ENCODE assay signal across 1 cellular context in genomic region chr6:88985901-88986300, GRCh38.
TF ChIP-seq lines count a peak whose summit lies in the region.

No MANE protein-coding gene starts in this region.

TF ChIP-seq in HepG2, 621 proteins besides CTCF, POLR2A, EP300 and RAD21 (continued from another document and continues in another):
- TF ChIP-seq, protein P1, sequence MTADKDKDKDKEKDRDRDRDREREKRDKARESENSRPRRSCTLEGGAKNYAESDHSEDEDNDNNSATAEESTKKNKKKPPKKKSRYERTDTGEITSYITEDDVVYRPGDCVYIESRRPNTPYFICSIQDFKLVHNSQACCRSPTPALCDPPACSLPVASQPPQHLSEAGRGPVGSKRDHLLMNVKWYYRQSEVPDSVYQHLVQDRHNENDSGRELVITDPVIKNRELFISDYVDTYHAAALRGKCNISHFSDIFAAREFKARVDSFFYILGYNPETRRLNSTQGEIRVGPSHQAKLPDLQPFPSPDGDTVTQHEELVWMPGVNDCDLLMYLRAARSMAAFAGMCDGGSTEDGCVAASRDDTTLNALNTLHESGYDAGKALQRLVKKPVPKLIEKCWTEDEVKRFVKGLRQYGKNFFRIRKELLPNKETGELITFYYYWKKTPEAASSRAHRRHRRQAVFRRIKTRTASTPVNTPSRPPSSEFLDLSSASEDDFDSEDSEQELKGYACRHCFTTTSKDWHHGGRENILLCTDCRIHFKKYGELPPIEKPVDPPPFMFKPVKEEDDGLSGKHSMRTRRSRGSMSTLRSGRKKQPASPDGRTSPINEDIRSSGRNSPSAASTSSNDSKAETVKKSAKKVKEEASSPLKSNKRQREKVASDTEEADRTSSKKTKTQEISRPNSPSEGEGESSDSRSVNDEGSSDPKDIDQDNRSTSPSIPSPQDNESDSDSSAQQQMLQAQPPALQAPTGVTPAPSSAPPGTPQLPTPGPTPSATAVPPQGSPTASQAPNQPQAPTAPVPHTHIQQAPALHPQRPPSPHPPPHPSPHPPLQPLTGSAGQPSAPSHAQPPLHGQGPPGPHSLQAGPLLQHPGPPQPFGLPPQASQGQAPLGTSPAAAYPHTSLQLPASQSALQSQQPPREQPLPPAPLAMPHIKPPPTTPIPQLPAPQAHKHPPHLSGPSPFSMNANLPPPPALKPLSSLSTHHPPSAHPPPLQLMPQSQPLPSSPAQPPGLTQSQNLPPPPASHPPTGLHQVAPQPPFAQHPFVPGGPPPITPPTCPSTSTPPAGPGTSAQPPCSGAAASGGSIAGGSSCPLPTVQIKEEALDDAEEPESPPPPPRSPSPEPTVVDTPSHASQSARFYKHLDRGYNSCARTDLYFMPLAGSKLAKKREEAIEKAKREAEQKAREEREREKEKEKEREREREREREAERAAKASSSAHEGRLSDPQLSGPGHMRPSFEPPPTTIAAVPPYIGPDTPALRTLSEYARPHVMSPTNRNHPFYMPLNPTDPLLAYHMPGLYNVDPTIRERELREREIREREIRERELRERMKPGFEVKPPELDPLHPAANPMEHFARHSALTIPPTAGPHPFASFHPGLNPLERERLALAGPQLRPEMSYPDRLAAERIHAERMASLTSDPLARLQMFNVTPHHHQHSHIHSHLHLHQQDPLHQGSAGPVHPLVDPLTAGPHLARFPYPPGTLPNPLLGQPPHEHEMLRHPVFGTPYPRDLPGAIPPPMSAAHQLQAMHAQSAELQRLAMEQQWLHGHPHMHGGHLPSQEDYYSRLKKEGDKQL (CRISPR knock-in tag; IDR thresholded peaks at IDR 0.05; ENCODE audit: low read depth) = peak; percentile 49; the same call in 1 of the 2 replicates
- TF ChIP-seq ZNF468 (CRISPR knock-in tag; IDR thresholded peaks at IDR 0.05) (no peak), AHR (CRISPR knock-in tag; IDR thresholded peaks at IDR 0.05) (no peak), ZFP90 (CRISPR knock-in tag; IDR thresholded peaks at IDR 0.05; ENCODE audit: borderline replicate concordance) (no peak), FOSL1 (CRISPR knock-in tag; IDR thresholded peaks at IDR 0.05; ENCODE audit: borderline replicate concordance) (peak; percentile 93), ZFP36L1 (CRISPR knock-in tag; IDR thresholded peaks at IDR 0.05) (peak; percentile 40; the same call in 1 of the 2 replicates), SALL2 (CRISPR knock-in tag; IDR thresholded peaks at IDR 0.05) (no peak), SOX5 (CRISPR knock-in tag; IDR thresholded peaks at IDR 0.05; ENCODE audit: borderline replicate concordance) (peak; percentile 95), ZNF607 (CRISPR knock-in tag; IDR thresholded peaks at IDR 0.05; ENCODE audit: borderline replicate concordance) (no peak), NR2F6 (IDR thresholded peaks at IDR 0.05) (peak; percentile 57), NR2F6 (CRISPR knock-in tag; IDR thresholded peaks at IDR 0.05) (peak; percentile 25; the same call in 1 of the 2 replicates), MIER3 (CRISPR knock-in tag; IDR thresholded peaks at IDR 0.05; ENCODE audit: borderline replicate concordance) (peak; percentile 77; the same call in 1 of the 2 replicates), FOXP1 (IDR thresholded peaks at IDR 0.05) (peak; percentile 67), FOXP1 (CRISPR knock-in tag; IDR thresholded peaks at IDR 0.05) (peak; percentile 95), SMAD1 (CRISPR knock-in tag; IDR thresholded peaks at IDR 0.05; ENCODE audit: borderline replicate concordance, low read depth) (no peak), KLF13 (CRISPR knock-in tag; IDR thresholded peaks at IDR 0.05) (no peak), HNF4G (IDR thresholded peaks at IDR 0.05; ENCODE audit: borderline replicate concordance, low read depth, low read length) (peak; percentile 70; the same call in 1 of the 2 replicates), HNF4G (CRISPR knock-in tag; IDR thresholded peaks at IDR 0.05; ENCODE audit: borderline replicate concordance, low read depth) (no peak), YY1 (IDR thresholded peaks at IDR 0.05; ENCODE audit: insufficient read depth, insufficient replicate concordance, low read depth, low read length) (no peak), ZNF558 (CRISPR knock-in tag; IDR thresholded peaks at IDR 0.05; ENCODE audit: borderline replicate concordance) (no peak), MED13 (CRISPR knock-in tag; IDR thresholded peaks at IDR 0.05) (no peak), MLXIP (CRISPR knock-in tag; IDR thresholded peaks at IDR 0.05; ENCODE audit: borderline replicate concordance) (no peak), SUZ12 (IDR thresholded peaks at IDR 0.05; ENCODE audit: low read depth, low read length) (no peak), LRRFIP1 (CRISPR knock-in tag; conservative IDR thresholded peaks at IDR 0.05) (no peak), TCF7 (IDR thresholded peaks at IDR 0.05; ENCODE audit: low read depth) (peak; percentile 79), KMT2B (CRISPR knock-in tag; IDR thresholded peaks at IDR 0.05) (no peak), BCL6 (CRISPR knock-in tag; IDR thresholded peaks at IDR 0.05) (peak; percentile 51; the same call in 1 of the 2 replicates), HMG20A (CRISPR knock-in tag; IDR thresholded peaks at IDR 0.05; ENCODE audit: borderline replicate concordance) (peak; percentile 83; the same call in 1 of the 2 replicates), DR1 (CRISPR knock-in tag; IDR thresholded peaks at IDR 0.05) (no peak), ZC3H13 (CRISPR knock-in tag; IDR thresholded peaks at IDR 0.05) (0 out of 2 replicates have a peak, but pooled peaks have one; percentile 25), SRSF1 (optimal IDR thresholded peaks at IDR 0.05; ENCODE audit: low read depth, low read length) (no peak), MTERF4 (CRISPR knock-in tag; IDR thresholded peaks at IDR 0.05) (no peak), SIN3A (IDR thresholded peaks at IDR 0.05; ENCODE audit: borderline replicate concordance, low read depth, low read length) (no peak), JUN (CRISPR knock-in tag; IDR thresholded peaks at IDR 0.05) (peak; percentile 94), ZSCAN20 (CRISPR knock-in tag; IDR thresholded peaks at IDR 0.05; ENCODE audit: borderline replicate concordance) (no peak), HMGA1 (CRISPR knock-in tag; conservative IDR thresholded peaks at IDR 0.05) (no peak), ZNF33A (CRISPR knock-in tag; IDR thresholded peaks at IDR 0.05; ENCODE audit: borderline replicate concordance) (no peak)
- TF ChIP-seq, protein P2, sequence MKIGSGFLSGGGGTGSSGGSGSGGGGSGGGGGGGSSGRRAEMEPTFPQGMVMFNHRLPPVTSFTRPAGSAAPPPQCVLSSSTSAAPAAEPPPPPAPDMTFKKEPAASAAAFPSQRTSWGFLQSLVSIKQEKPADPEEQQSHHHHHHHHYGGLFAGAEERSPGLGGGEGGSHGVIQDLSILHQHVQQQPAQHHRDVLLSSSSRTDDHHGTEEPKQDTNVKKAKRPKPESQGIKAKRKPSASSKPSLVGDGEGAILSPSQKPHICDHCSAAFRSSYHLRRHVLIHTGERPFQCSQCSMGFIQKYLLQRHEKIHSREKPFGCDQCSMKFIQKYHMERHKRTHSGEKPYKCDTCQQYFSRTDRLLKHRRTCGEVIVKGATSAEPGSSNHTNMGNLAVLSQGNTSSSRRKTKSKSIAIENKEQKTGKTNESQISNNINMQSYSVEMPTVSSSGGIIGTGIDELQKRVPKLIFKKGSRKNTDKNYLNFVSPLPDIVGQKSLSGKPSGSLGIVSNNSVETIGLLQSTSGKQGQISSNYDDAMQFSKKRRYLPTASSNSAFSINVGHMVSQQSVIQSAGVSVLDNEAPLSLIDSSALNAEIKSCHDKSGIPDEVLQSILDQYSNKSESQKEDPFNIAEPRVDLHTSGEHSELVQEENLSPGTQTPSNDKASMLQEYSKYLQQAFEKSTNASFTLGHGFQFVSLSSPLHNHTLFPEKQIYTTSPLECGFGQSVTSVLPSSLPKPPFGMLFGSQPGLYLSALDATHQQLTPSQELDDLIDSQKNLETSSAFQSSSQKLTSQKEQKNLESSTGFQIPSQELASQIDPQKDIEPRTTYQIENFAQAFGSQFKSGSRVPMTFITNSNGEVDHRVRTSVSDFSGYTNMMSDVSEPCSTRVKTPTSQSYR (CRISPR knock-in tag; IDR thresholded peaks at IDR 0.05; ENCODE audit: borderline replicate concordance) = peak; percentile 41; the same call in 1 of the 2 replicates
- TF ChIP-seq, protein P3, sequence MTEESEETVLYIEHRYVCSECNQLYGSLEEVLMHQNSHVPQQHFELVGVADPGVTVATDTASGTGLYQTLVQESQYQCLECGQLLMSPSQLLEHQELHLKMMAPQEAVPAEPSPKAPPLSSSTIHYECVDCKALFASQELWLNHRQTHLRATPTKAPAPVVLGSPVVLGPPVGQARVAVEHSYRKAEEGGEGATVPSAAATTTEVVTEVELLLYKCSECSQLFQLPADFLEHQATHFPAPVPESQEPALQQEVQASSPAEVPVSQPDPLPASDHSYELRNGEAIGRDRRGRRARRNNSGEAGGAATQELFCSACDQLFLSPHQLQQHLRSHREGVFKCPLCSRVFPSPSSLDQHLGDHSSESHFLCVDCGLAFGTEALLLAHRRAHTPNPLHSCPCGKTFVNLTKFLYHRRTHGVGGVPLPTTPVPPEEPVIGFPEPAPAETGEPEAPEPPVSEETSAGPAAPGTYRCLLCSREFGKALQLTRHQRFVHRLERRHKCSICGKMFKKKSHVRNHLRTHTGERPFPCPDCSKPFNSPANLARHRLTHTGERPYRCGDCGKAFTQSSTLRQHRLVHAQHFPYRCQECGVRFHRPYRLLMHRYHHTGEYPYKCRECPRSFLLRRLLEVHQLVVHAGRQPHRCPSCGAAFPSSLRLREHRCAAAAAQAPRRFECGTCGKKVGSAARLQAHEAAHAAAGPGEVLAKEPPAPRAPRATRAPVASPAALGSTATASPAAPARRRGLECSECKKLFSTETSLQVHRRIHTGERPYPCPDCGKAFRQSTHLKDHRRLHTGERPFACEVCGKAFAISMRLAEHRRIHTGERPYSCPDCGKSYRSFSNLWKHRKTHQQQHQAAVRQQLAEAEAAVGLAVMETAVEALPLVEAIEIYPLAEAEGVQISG (CRISPR knock-in tag; IDR thresholded peaks at IDR 0.05) = no peak
- TF ChIP-seq, protein P4, sequence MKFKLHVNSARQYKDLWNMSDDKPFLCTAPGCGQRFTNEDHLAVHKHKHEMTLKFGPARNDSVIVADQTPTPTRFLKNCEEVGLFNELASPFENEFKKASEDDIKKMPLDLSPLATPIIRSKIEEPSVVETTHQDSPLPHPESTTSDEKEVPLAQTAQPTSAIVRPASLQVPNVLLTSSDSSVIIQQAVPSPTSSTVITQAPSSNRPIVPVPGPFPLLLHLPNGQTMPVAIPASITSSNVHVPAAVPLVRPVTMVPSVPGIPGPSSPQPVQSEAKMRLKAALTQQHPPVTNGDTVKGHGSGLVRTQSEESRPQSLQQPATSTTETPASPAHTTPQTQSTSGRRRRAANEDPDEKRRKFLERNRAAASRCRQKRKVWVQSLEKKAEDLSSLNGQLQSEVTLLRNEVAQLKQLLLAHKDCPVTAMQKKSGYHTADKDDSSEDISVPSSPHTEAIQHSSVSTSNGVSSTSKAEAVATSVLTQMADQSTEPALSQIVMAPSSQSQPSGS (CRISPR knock-in tag; IDR thresholded peaks at IDR 0.05) = no peak
